Comparison of ENCODE assay signal across 33 cellular contexts in genomic region chr14:105873870-105874512, GRCh38.
"Had no signal": no experiment of that assay in that cellular context is flagged by ENCODE, and none has a peak within 500 bp of the region (broad histone marks: within the 10 kb centered on the region; RNA-seq: fewer than 3 reads in every experiment).

No MANE protein-coding gene starts in this region.

- H3K36me3 ChIP-seq: adrenal gland, brain microvascular endothelial cell, breast epithelium had no signal

- H3K27ac ChIP-seq: adrenal gland, body of pancreas, brain microvascular endothelial cell, breast epithelium, VCaP had no signal

- DNase-seq: activated B cell treated with CpG ODN at 0.5 μM for 24 hours; activated CD4-positive, alpha-beta memory T cell treated with anti-CD3 and anti-CD28 coated beads for 36 hours; activated CD4-positive, alpha-beta T cell treated with anti-CD3 and anti-CD28 coated beads for 4 hours; activated CD4-positive, alpha-beta T cell treated with anti-CD3 and anti-CD28 coated beads, Interleukin-2, amount 10 ng/mL, durations not matched to agents 24 days and 14 days; activated CD4-positive, alpha-beta T cell treated with anti-CD3 and anti-CD28 coated beads, Interleukin-2, amount 50 U/mL, for 1 hour; activated CD4-positive, alpha-beta T cell treated with anti-CD3 and anti-CD28 coated beads, Interleukin-2, amount 50 U/mL, for 4 hours; activated CD4-positive, CD25-positive, alpha-beta regulatory T cell treated with anti-CD3 and anti-CD28 coated beads, Interleukin-2, amount 50 U/mL, for 72 hours; activated CD8-positive, alpha-beta memory T cell treated with anti-CD3 and anti-CD28 coated beads, Interleukin-2, amount 50 U/mL, for 4 hours; activated CD8-positive, alpha-beta T cell treated with anti-CD3 and anti-CD28 coated beads for 36 hours; activated effector memory CD4-positive, alpha-beta T cell treated with anti-CD3 and anti-CD28 coated beads, Interleukin-2, amount 50 U/mL, for 16 hours; activated gamma-delta T cell treated with Interleukin-2 at 50 U/mL for 16 hours; activated naive CD4-positive, alpha-beta T cell; activated naive CD4-positive, alpha-beta T cell treated with anti-CD3 and anti-CD28 coated beads for 36 hours; activated naive CD4-positive, alpha-beta T cell treated with anti-CD3 and anti-CD28 coated beads, Interleukin-2, amount 50 U/mL, for 16 hours; activated naive CD8-positive, alpha-beta T cell treated with anti-CD3 and anti-CD28 coated beads for 36 hours; activated T-cell treated with anti-CD3 and anti-CD28 coated beads for 4 hours; activated T-cell treated with anti-CD3 and anti-CD28 coated beads, Interleukin-2, amount 50 U/mL, for 1 hour; activated T-cell treated with anti-CD3 and anti-CD28 coated beads, Interleukin-2, amount 50 U/mL, for 4 hours; activated T-cell treated with anti-CD3 and anti-CD28 coated beads, Interleukin-2, amount 50 U/mL, for 72 hours; adrenal gland; amniotic stem cell; aorta; body of pancreas; brain microvascular endothelial cell; central memory CD4-positive, alpha-beta T cell; T-helper 17 cell; T-helper 9 cell had no signal

- H3K27me3 Mint-ChIP-seq: activated B cell treated with CpG ODN at 0.5 μM for 24 hours had no signal

- H3K4me1 Mint-ChIP-seq: activated B cell treated with CpG ODN at 0.5 μM for 24 hours; activated CD4-positive, alpha-beta T cell treated with anti-CD3 and anti-CD28 coated beads, Interleukin-2, amount 10 ng/mL, durations not matched to agents 24 days and 14 days; activated T-helper 17 cell treated with anti-CD3 and anti-CD28 coated beads, Interleukin-2, amount 50 U/mL, for 72 hours had no signal

- H3K27ac Mint-ChIP-seq: activated B cell treated with CpG ODN at 0.5 μM for 24 hours; activated CD4-positive, alpha-beta memory T cell treated with anti-CD3 and anti-CD28 coated beads for 36 hours; activated CD4-positive, alpha-beta T cell treated with anti-CD3 and anti-CD28 coated beads, Interleukin-2, amount 10 ng/mL, durations not matched to agents 24 days and 14 days; activated CD8-positive, alpha-beta T cell treated with anti-CD3 and anti-CD28 coated beads for 36 hours; activated naive CD4-positive, alpha-beta T cell treated with anti-CD3 and anti-CD28 coated beads for 36 hours; activated naive CD4-positive, alpha-beta T cell treated with anti-CD3 and anti-CD28 coated beads, Interleukin-2, amount 50 U/mL, for 72 hours; activated naive CD8-positive, alpha-beta T cell treated with anti-CD3 and anti-CD28 coated beads for 36 hours; activated T-cell treated with anti-CD3 and anti-CD28 coated beads, Interleukin-2, amount 50 U/mL, for 72 hours; activated T-helper 1 cell treated with anti-CD3 and anti-CD28 coated beads, Interleukin-12 subunit alpha, Interleukin-12 subunit beta, Interleukin-2, Interleukin-4 antibody, amounts not matched to agents 30 ng/mL and 10 ng/mL and 1 ng/mL, durations not matched to agents 14 hours and 24 hours and 36 hours; activated T-helper 17 cell treated with anti-CD3 and anti-CD28 coated beads, Interleukin-2, amount 50 U/mL, for 72 hours; T-helper 17 cell; T-helper 2 cell treated with Interferon-gamma antibody and Interleukin-4, amounts not matched to agents 5 μg/mL and 100 μg/mL, for 36 hours had no signal

- ATAC-seq: activated CD8-positive, alpha-beta T cell treated with anti-CD3 and anti-CD28 coated beads for 36 hours; activated naive CD4-positive, alpha-beta T cell treated with anti-CD3 and anti-CD28 coated beads, Interleukin-2, amount 50 U/mL, for 72 hours; activated T-cell treated with anti-CD3 and anti-CD28 coated beads, Interleukin-2, amount 50 U/mL, for 4 hours; activated T-cell treated with anti-CD3 and anti-CD28 coated beads, Interleukin-2, amount 50 U/mL, for 72 hours; activated T-helper 17 cell treated with anti-CD3 and anti-CD28 coated beads, Interleukin-2, amount 50 U/mL, for 72 hours; body of pancreas; T-helper 17 cell had no signal

- H3K4me3 Mint-ChIP-seq: activated B cell treated with CpG ODN at 0.5 μM for 24 hours; activated CD4-positive, alpha-beta memory T cell treated with anti-CD3 and anti-CD28 coated beads for 36 hours; activated CD4-positive, alpha-beta T cell treated with anti-CD3 and anti-CD28 coated beads, Interleukin-2, amount 10 ng/mL, durations not matched to agents 24 days and 14 days; activated CD8-positive, alpha-beta T cell treated with anti-CD3 and anti-CD28 coated beads for 36 hours; activated naive CD4-positive, alpha-beta T cell treated with anti-CD3 and anti-CD28 coated beads for 36 hours; activated naive CD8-positive, alpha-beta T cell treated with anti-CD3 and anti-CD28 coated beads for 36 hours; activated T-cell treated with anti-CD3 and anti-CD28 coated beads, Interleukin-2, amount 50 U/mL, for 4 hours; activated T-cell treated with anti-CD3 and anti-CD28 coated beads, Interleukin-2, amount 50 U/mL, for 72 hours; activated T-helper 1 cell treated with anti-CD3 and anti-CD28 coated beads, Interleukin-12 subunit alpha, Interleukin-12 subunit beta, Interleukin-2, Interleukin-4 antibody, amounts not matched to agents 30 ng/mL and 10 ng/mL and 1 ng/mL, durations not matched to agents 14 hours and 24 hours and 36 hours; activated T-helper 17 cell treated with anti-CD3 and anti-CD28 coated beads, Interleukin-2, amount 50 U/mL, for 72 hours; T-helper 17 cell; T-helper 2 cell treated with Interferon-gamma antibody and Interleukin-4, amounts not matched to agents 5 μg/mL and 100 μg/mL, for 36 hours had no signal

- H3K9me3 ChIP-seq: adrenal gland, body of pancreas had no signal

- H3K36me3 Mint-ChIP-seq: activated CD4-positive, alpha-beta memory T cell treated with anti-CD3 and anti-CD28 coated beads for 36 hours; activated naive CD4-positive, alpha-beta T cell treated with anti-CD3 and anti-CD28 coated beads, Interleukin-2, amount 50 U/mL, for 72 hours; activated naive CD8-positive, alpha-beta T cell treated with anti-CD3 and anti-CD28 coated beads for 36 hours had no signal

- H3K4me3 ChIP-seq: adrenal gland, body of pancreas, breast epithelium had no signal

- H3K9me3 Mint-ChIP-seq: activated B cell treated with CpG ODN at 0.5 μM for 24 hours; activated CD4-positive, alpha-beta memory T cell treated with anti-CD3 and anti-CD28 coated beads for 36 hours; activated CD4-positive, alpha-beta T cell treated with anti-CD3 and anti-CD28 coated beads, Interleukin-2, amount 10 ng/mL, durations not matched to agents 24 days and 14 days; activated CD8-positive, alpha-beta T cell treated with anti-CD3 and anti-CD28 coated beads for 36 hours; activated naive CD4-positive, alpha-beta T cell treated with anti-CD3 and anti-CD28 coated beads for 36 hours; activated naive CD4-positive, alpha-beta T cell treated with anti-CD3 and anti-CD28 coated beads, Interleukin-2, amount 50 U/mL, for 72 hours; activated T-cell treated with anti-CD3 and anti-CD28 coated beads, Interleukin-2, amount 50 U/mL, for 4 hours; activated T-cell treated with anti-CD3 and anti-CD28 coated beads, Interleukin-2, amount 50 U/mL, for 72 hours; activated T-helper 1 cell treated with anti-CD3 and anti-CD28 coated beads, Interleukin-12 subunit alpha, Interleukin-12 subunit beta, Interleukin-2, Interleukin-4 antibody, amounts not matched to agents 30 ng/mL and 10 ng/mL and 1 ng/mL, durations not matched to agents 14 hours and 24 hours and 36 hours; activated T-helper 17 cell treated with anti-CD3 and anti-CD28 coated beads, Interleukin-2, amount 50 U/mL, for 72 hours; T-helper 2 cell treated with Interferon-gamma antibody and Interleukin-4, amounts not matched to agents 5 μg/mL and 100 μg/mL, for 36 hours had no signal

- H3K4me1 ChIP-seq: adrenal gland, body of pancreas, breast epithelium had no signal

- H3K27me3 ChIP-seq: adrenal gland, body of pancreas, brain microvascular endothelial cell, breast epithelium had no signal
